In genomic region chr5:158848634-158849033, GRCh38 we compare ENCODE assay signal across 13 cellular contexts.
DNase-seq lines count a peak whose midpoint lies in the region; ATAC-seq, FAIRE-seq and TF ChIP-seq lines count a peak whose summit lies in the region.
"Had no signal": no experiment of that assay in that cellular context is flagged by ENCODE, and none has a peak within 500 bp of the region (broad histone marks: within the 10 kb centered on the region; RNA-seq: fewer than 3 reads in every experiment).

No MANE protein-coding gene starts in this region.

- peak; percentile 96 for FAIRE-seq in GM18507 (lab: Jason Lieb, UNC)

- H3K9ac ChIP-seq in OCI-LY3 (ENCODE audit: low read length): peak overlapping the region; percentile 54

- peak overlapping the region; percentile 90 for H3K27ac ChIP-seq in OCI-LY3 (ENCODE audit: low read length)

- intact Hi-C loops in CD14-positive monocyte (cut with micrococcal nuclease): no loop called here

- H3K9me3 ChIP-seq in OCI-LY3 (ENCODE audit: insufficient read depth, low read length): no peaks in the 10 kb centered on the region
- H3K9me3 ChIP-seq: MG63 had no signal

- peaks cover 28% of the 10 kb centered on the region for H3K79me2 ChIP-seq in OCI-LY3 (ENCODE audit: low read length)

- ATAC-seq in GM19467 (IDR thresholded peaks at IDR 0.05; ENCODE audit: unreplicated experiment): peak; percentile 48
- ATAC-seq in HG02885 (IDR thresholded peaks at IDR 0.05; ENCODE audit: poor library complexity, unreplicated experiment): peak; percentile 79
- ATAC-seq in HG02973 (IDR thresholded peaks at IDR 0.05; ENCODE audit: unreplicated experiment): no peak

- no peaks in the 10 kb centered on the region for H3K27me3 ChIP-seq in OCI-LY3 (ENCODE audit: low read depth, low read length)
- H3K27me3 ChIP-seq: MG63 had no signal

- H3K4me3 ChIP-seq in OCI-LY3 (ENCODE audit: low read length): peak overlapping the region; percentile 20
- H3K4me3 ChIP-seq: MG63 had no signal

- H2AFZ ChIP-seq in OCI-LY3 (ENCODE audit: low read depth, low read length): no peak overlapping the region

- H3K4me1 ChIP-seq in OCI-LY3 (ENCODE audit: low read length): peaks cover 78% of the 10 kb centered on the region

- no peaks in the 10 kb centered on the region for H3K36me3 ChIP-seq in OCI-LY3 (replicated peaks; ENCODE audit: low read depth, low read length)
- H3K36me3 ChIP-seq: MG63 had no signal

- DNase-seq in GM18507 (ENCODE audit: extremely low spot score, insufficient read length, low read depth): no peak
- DNase-seq in CD14-positive monocyte (ENCODE audit: low spot score): no peak
- DNase-seq in NCI-H2227 treated with DMSO at 0.1 percent for 48 hours (lab: John Stamatoyannopoulos, UW): no peak
- DNase-seq in NCI-H187 treated with DMSO at 0.1 percent for 48 hours (lab: John Stamatoyannopoulos, UW): no peak
- DNase-seq: activated CD4-positive, CD25-positive, alpha-beta regulatory T cell; CD4-positive, CD25-positive, alpha-beta regulatory T cell; MG63; SIG-M5 had no signal

- peaks cover 1 to 4% (median 1%) of the 10 kb centered on the region in 3 donors for H3K27me3 Mint-ChIP-seq in CD14-positive monocyte (ENCODE audit: low read depth in 3 of 3)

- H3K4me1 Mint-ChIP-seq in CD14-positive monocyte: peaks cover 3% of the 10 kb centered on the region
- H3K4me1 Mint-ChIP-seq: central memory CD8-positive, alpha-beta T cell had no signal

- TF ChIP-seq CTCF in OCI-LY3 (IDR thresholded peaks at IDR 0.05; ENCODE audit: low read depth, low read length) (no peak), CD14-positive monocyte (IDR thresholded peaks at IDR 0.05) (no peak)

- no peaks in the 10 kb centered on the region for H4K20me1 ChIP-seq in OCI-LY3 (ENCODE audit: insufficient read depth, low read length)

- H3K9me3 Mint-ChIP-seq in CD14-positive monocyte: no peaks in the 10 kb centered on the region
- H3K9me3 Mint-ChIP-seq: CD4-positive, CD25-positive, alpha-beta regulatory T cell; central memory CD8-positive, alpha-beta T cell had no signal

- peak overlapping the region; percentile 65 for H3K4me2 ChIP-seq in OCI-LY3 (ENCODE audit: low read length)

- no peak overlapping the region for H3K27ac Mint-ChIP-seq in CD14-positive monocyte
- H3K27ac Mint-ChIP-seq: CD4-positive, CD25-positive, alpha-beta regulatory T cell had no signal

- H3K4me3 Mint-ChIP-seq in CD14-positive monocyte: no peak overlapping the region
- H3K4me3 Mint-ChIP-seq: CD4-positive, CD25-positive, alpha-beta regulatory T cell; central memory CD8-positive, alpha-beta T cell had no signal

- no peaks in the 10 kb centered on the region for H3K36me3 Mint-ChIP-seq in CD14-positive monocyte
- H3K36me3 Mint-ChIP-seq: CD4-positive, CD25-positive, alpha-beta regulatory T cell had no signal
